Comparison of ENCODE assay signal across 1 cellular context in the genomic region with DNA sequence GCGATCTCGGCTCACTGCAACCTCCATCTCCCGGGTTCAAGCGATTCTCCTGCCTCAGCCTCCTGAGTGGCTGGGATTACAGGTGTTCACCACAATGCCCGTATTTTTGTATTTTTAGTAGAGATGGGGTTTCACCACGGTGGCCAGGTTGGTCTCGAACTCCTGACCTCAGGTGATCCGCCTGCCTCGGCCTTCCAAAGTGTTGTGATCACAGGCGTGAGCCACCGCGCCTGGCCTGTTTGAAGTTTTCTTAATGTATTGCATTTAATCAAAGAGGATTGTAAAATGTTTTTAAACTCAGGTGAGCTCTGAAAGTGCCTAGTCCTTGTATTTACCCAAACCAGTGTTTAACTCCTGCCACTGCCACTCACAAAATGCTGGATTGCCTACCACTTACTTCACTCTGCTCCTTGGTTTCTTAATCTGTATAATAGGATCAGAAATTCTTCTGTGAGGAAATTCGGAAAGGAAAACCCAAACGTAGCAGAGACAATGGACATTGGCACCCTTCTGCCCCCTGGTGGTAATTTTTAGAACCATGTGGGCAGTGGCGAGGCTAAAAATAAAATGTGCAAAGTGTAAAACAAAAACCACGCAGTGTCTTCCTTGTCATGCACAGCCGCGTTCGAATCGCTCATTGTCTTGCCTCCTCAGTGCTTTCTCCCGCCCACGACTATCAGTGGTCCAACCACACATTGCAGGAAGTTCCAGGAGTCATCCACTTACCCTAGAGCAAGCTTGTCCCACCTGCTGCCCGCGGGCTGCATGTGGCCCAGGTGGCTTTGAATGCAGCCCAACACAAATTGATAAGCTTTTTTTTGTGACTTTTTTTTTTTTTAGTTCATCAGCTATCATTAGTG.
A peak's percentile ranks its signal among the peaks of the same experiment; 100 is the strongest.
TF ChIP-seq lines count a peak whose summit lies in the region.

No MANE protein-coding gene starts in this region.

TF ChIP-seq in K562, 482 proteins besides CTCF, POLR2A, EP300 and RAD21 (continued from another document and continues in another):
- TF ChIP-seq, protein P1, sequence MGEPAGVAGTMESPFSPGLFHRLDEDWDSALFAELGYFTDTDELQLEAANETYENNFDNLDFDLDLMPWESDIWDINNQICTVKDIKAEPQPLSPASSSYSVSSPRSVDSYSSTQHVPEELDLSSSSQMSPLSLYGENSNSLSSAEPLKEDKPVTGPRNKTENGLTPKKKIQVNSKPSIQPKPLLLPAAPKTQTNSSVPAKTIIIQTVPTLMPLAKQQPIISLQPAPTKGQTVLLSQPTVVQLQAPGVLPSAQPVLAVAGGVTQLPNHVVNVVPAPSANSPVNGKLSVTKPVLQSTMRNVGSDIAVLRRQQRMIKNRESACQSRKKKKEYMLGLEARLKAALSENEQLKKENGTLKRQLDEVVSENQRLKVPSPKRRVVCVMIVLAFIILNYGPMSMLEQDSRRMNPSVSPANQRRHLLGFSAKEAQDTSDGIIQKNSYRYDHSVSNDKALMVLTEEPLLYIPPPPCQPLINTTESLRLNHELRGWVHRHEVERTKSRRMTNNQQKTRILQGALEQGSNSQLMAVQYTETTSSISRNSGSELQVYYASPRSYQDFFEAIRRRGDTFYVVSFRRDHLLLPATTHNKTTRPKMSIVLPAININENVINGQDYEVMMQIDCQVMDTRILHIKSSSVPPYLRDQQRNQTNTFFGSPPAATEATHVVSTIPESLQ (CRISPR knock-in tag; IDR thresholded peaks at IDR 0.05), result no peak
- TF ChIP-seq CBX2 (IDR thresholded peaks at IDR 0.05; ENCODE audit: insufficient read depth, low read length, poor library complexity, severe bottlenecking) (no peak), SRF (CRISPR knock-in tag; IDR thresholded peaks at IDR 0.05) (no peak), FOXJ3 (CRISPR knock-in tag; IDR thresholded peaks at IDR 0.05) (no peak), ZNF444 (CRISPR knock-in tag; IDR thresholded peaks at IDR 0.05) (no peak), TAL1 (IDR thresholded peaks at IDR 0.05) (no peak), MAZ (CRISPR knock-in tag; conservative IDR thresholded peaks at IDR 0.05 in 1 of 2, IDR thresholded peaks at IDR 0.05 in 1 of 2) (peak in 1 of 2 experiments; percentile 55; a peak in 1 of 4 replicates), SPI1 (IDR thresholded peaks at IDR 0.05; ENCODE audit: borderline replicate concordance, low read depth, low read length) (no peak), HDAC1 (IDR thresholded peaks at IDR 0.05) (no peak), ZNF830 (CRISPR knock-in tag; IDR thresholded peaks at IDR 0.05) (no peak), SOX6 (IDR thresholded peaks at IDR 0.05) (peak; percentile 49; the same call in 1 of the 2 replicates), TARDBP (IDR thresholded peaks at IDR 0.05) (no peak), SMARCE1 (IDR thresholded peaks at IDR 0.05) (no peak), DDX20 (tag; IDR thresholded peaks at IDR 0.05; ENCODE audit: low read depth) (no peak), MEF2A (IDR thresholded peaks at IDR 0.05; ENCODE audit: control insufficient read depth, low read depth, low read length) (peak; percentile 82), STAT5B (CRISPR knock-in tag; IDR thresholded peaks at IDR 0.05) (no peak), RFX5 (IDR thresholded peaks at IDR 0.05; ENCODE audit: low read depth, low read length) (no peak), ZNF644 (tag; IDR thresholded peaks at IDR 0.05; ENCODE audit: low read depth) (no peak), MAFK (IDR thresholded peaks at IDR 0.05; ENCODE audit: low read length) (no peak), ZBTB7A (IDR thresholded peaks at IDR 0.05; ENCODE audit: borderline replicate concordance, control insufficient read depth, low read depth, low read length) (no peak), HNRNPH1 (optimal IDR thresholded peaks at IDR 0.05; ENCODE audit: low read depth, low read length) (no peak), ZNF583 (CRISPR knock-in tag; IDR thresholded peaks at IDR 0.05) (no peak), ZNF57 (CRISPR knock-in tag; IDR thresholded peaks at IDR 0.05) (no peak), RBM25 (IDR thresholded peaks at IDR 0.05; ENCODE audit: low read depth, low read length, severe bottlenecking) (peak; percentile 54), CC2D1A (IDR thresholded peaks at IDR 0.05) (peak; percentile 47; the same call in 1 of the 2 replicates), CHCHD3 (CRISPR knock-in tag; IDR thresholded peaks at IDR 0.05) (no peak), POLR2AphosphoS2 (IDR thresholded peaks at IDR 0.05; ENCODE audit: low read length) (no peak), GABPB2 (CRISPR knock-in tag; conservative IDR thresholded peaks at IDR 0.05) (no peak), FOXA1 (IDR thresholded peaks at IDR 0.05; ENCODE audit: borderline replicate concordance) (no peak), NFRKB (IDR thresholded peaks at IDR 0.05; ENCODE audit: low read depth) (no peak), CAMTA2 (CRISPR knock-in tag; conservative IDR thresholded peaks at IDR 0.05) (no peak), NFATC3 (IDR thresholded peaks at IDR 0.05) (no peak), IRF2 (CRISPR knock-in tag; IDR thresholded peaks at IDR 0.05) (no peak), ZNF224 (CRISPR knock-in tag; IDR thresholded peaks at IDR 0.05) (no peak), ZNF124 (CRISPR knock-in tag; IDR thresholded peaks at IDR 0.05) (no peak), THRAP3 (IDR thresholded peaks at IDR 0.05; ENCODE audit: borderline replicate concordance) (no peak), C11orf30 (IDR thresholded peaks at IDR 0.05; ENCODE audit: low read depth) (no peak), ATF7 (IDR thresholded peaks at IDR 0.05) (no peak), STAT5A (IDR thresholded peaks at IDR 0.05; ENCODE audit: borderline replicate concordance, low read length) (no peak), ADNP (tag; IDR thresholded peaks at IDR 0.05) (no peak)
- TF ChIP-seq, protein P2, sequence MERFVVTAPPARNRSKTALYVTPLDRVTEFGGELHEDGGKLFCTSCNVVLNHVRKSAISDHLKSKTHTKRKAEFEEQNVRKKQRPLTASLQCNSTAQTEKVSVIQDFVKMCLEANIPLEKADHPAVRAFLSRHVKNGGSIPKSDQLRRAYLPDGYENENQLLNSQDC (CRISPR knock-in tag; IDR thresholded peaks at IDR 0.05), result no peak
- TF ChIP-seq, protein P3, sequence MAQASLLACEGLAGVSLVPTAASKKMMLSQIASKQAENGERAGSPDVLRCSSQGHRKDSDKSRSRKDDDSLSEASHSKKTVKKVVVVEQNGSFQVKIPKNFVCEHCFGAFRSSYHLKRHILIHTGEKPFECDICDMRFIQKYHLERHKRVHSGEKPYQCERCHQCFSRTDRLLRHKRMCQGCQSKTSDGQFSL (CRISPR knock-in tag; IDR thresholded peaks at IDR 0.05), result no peak
- TF ChIP-seq, protein P3 (tag; IDR thresholded peaks at IDR 0.05), result no peak
- TF ChIP-seq, protein P4, sequence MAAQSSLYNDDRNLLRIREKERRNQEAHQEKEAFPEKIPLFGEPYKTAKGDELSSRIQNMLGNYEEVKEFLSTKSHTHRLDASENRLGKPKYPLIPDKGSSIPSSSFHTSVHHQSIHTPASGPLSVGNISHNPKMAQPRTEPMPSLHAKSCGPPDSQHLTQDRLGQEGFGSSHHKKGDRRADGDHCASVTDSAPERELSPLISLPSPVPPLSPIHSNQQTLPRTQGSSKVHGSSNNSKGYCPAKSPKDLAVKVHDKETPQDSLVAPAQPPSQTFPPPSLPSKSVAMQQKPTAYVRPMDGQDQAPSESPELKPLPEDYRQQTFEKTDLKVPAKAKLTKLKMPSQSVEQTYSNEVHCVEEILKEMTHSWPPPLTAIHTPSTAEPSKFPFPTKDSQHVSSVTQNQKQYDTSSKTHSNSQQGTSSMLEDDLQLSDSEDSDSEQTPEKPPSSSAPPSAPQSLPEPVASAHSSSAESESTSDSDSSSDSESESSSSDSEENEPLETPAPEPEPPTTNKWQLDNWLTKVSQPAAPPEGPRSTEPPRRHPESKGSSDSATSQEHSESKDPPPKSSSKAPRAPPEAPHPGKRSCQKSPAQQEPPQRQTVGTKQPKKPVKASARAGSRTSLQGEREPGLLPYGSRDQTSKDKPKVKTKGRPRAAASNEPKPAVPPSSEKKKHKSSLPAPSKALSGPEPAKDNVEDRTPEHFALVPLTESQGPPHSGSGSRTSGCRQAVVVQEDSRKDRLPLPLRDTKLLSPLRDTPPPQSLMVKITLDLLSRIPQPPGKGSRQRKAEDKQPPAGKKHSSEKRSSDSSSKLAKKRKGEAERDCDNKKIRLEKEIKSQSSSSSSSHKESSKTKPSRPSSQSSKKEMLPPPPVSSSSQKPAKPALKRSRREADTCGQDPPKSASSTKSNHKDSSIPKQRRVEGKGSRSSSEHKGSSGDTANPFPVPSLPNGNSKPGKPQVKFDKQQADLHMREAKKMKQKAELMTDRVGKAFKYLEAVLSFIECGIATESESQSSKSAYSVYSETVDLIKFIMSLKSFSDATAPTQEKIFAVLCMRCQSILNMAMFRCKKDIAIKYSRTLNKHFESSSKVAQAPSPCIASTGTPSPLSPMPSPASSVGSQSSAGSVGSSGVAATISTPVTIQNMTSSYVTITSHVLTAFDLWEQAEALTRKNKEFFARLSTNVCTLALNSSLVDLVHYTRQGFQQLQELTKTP (IDR thresholded peaks at IDR 0.05; ENCODE audit: low read depth in 1 of 2, partially characterized antibody in 2 of 2), result peak in 1 of 2 experiments; percentile 28
- TF ChIP-seq, protein P5, sequence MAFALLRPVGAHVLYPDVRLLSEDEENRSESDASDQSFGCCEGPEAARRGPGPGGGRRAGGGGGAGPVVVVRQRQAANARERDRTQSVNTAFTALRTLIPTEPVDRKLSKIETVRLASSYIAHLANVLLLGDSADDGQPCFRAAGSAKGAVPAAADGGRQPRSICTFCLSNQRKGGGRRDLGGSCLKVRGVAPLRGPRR (CRISPR knock-in tag; IDR thresholded peaks at IDR 0.05), result no peak
- TF ChIP-seq, protein P6, sequence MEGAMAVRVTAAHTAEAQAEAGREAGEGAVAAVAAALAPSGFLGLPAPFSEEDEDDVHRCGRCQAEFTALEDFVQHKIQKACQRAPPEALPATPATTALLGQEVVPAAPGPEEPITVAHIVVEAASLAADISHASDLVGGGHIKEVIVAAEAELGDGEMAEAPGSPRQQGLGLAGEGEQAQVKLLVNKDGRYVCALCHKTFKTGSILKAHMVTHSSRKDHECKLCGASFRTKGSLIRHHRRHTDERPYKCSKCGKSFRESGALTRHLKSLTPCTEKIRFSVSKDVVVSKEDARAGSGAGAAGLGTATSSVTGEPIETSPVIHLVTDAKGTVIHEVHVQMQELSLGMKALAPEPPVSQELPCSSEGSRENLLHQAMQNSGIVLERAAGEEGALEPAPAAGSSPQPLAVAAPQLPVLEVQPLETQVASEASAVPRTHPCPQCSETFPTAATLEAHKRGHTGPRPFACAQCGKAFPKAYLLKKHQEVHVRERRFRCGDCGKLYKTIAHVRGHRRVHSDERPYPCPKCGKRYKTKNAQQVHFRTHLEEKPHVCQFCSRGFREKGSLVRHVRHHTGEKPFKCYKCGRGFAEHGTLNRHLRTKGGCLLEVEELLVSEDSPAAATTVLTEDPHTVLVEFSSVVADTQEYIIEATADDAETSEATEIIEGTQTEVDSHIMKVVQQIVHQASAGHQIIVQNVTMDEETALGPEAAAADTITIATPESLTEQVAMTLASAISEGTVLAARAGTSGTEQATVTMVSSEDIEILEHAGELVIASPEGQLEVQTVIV (CRISPR knock-in tag; IDR thresholded peaks at IDR 0.05; ENCODE audit: borderline replicate concordance), result no peak
- TF ChIP-seq, protein P7, sequence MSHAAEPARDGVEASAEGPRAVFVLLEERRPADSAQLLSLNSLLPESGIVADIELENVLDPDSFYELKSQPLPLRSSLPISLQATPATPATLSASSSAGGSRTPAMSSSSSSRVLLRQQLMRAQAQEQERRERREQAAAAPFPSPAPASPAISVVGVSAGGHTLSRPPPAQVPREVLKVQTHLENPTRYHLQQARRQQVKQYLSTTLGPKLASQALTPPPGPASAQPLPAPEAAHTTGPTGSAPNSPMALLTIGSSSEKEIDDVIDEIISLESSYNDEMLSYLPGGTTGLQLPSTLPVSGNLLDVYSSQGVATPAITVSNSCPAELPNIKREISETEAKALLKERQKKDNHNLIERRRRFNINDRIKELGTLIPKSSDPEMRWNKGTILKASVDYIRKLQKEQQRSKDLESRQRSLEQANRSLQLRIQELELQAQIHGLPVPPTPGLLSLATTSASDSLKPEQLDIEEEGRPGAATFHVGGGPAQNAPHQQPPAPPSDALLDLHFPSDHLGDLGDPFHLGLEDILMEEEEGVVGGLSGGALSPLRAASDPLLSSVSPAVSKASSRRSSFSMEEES (CRISPR knock-in tag; IDR thresholded peaks at IDR 0.05), result no peak
- TF ChIP-seq, protein P8, sequence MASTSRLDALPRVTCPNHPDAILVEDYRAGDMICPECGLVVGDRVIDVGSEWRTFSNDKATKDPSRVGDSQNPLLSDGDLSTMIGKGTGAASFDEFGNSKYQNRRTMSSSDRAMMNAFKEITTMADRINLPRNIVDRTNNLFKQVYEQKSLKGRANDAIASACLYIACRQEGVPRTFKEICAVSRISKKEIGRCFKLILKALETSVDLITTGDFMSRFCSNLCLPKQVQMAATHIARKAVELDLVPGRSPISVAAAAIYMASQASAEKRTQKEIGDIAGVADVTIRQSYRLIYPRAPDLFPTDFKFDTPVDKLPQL (IDR thresholded peaks at IDR 0.05; ENCODE audit: extremely low read depth, insufficient read length), result no peak
- TF ChIP-seq, protein P9, sequence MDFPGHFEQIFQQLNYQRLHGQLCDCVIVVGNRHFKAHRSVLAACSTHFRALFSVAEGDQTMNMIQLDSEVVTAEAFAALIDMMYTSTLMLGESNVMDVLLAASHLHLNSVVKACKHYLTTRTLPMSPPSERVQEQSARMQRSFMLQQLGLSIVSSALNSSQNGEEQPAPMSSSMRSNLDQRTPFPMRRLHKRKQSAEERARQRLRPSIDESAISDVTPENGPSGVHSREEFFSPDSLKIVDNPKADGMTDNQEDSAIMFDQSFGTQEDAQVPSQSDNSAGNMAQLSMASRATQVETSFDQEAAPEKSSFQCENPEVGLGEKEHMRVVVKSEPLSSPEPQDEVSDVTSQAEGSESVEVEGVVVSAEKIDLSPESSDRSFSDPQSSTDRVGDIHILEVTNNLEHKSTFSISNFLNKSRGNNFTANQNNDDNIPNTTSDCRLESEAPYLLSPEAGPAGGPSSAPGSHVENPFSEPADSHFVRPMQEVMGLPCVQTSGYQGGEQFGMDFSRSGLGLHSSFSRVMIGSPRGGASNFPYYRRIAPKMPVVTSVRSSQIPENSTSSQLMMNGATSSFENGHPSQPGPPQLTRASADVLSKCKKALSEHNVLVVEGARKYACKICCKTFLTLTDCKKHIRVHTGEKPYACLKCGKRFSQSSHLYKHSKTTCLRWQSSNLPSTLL (IDR thresholded peaks at IDR 0.05), result no peak
- TF ChIP-seq, protein P10, sequence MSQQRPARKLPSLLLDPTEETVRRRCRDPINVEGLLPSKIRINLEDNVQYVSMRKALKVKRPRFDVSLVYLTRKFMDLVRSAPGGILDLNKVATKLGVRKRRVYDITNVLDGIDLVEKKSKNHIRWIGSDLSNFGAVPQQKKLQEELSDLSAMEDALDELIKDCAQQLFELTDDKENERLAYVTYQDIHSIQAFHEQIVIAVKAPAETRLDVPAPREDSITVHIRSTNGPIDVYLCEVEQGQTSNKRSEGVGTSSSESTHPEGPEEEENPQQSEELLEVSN (IDR thresholded peaks at IDR 0.05; ENCODE audit: borderline replicate concordance in 1 of 2, extremely low read depth in 1 of 2, insufficient read depth in 1 of 2, insufficient read length in 1 of 2, low read depth in 1 of 2, low read length in 1 of 2, poor library complexity in 1 of 2, severe bottlenecking in 1 of 2), result peak in 1 of 2 experiments; percentile 42
